ENCODE assay signal across 9 cellular contexts in genomic region chr1:165686121-165686970, GRCh38. TPM values are rescaled to one million over a fixed set of nuclear protein-coding genes. Genes with fewer than 3 reads are reported as not detected.
DNase-seq lines count a peak whose midpoint lies in the region; ATAC-seq and TF ChIP-seq lines count a peak whose summit lies in the region.
"Had no signal": no experiment of that assay in that cellular context is flagged by ENCODE, and none has a peak within 500 bp of the region (broad histone marks: within the 10 kb centered on the region; RNA-seq: fewer than 3 reads in every experiment).

No MANE protein-coding gene starts in this region.

- no peaks in the 10 kb centered on the region for H4K20me1 ChIP-seq in mammary epithelial cell (ENCODE audit: insufficient read depth, low read length)

- H2AFZ ChIP-seq in mammary epithelial cell (ENCODE audit: low read depth, low read length) = no peak overlapping the region

- no peaks in the 10 kb centered on the region for H3K9me3 ChIP-seq in mammary epithelial cell (replicated peaks; ENCODE audit: insufficient read depth, low read length)
- H3K9me3 ChIP-seq in heart left ventricle = no peaks in the 10 kb centered on the region
- no peaks in the 10 kb centered on the region for H3K9me3 ChIP-seq in transverse colon

- CTCF ChIA-PET in GM10248 (lab: Yijun Ruan, JAX) (interaction anchor here (1.0 to 3.4 kb wide), 9 partner anchors 9 to 84 kb away, joined by 3 to 22 read pairs (median 4); partner anchors contain the start of gene ALDH9A1), mammary epithelial cell (lab: Charles Lee; ENCODE audit: low non-redundant PET) (interaction anchor here (0.7 kb wide), 1 partner anchor 69 kb away, joined by 3 read pairs; no protein-coding TSS in a partner anchor)

- TF ChIP-seq CTCF in GM10248 (IDR thresholded peaks at IDR 0.05; ENCODE audit: control extremely low read depth, extremely low read depth, low read depth, missing control alignments) (peak; percentile 35), LNCaP clone FGC (IDR thresholded peaks at IDR 0.05; ENCODE audit: control insufficient read depth, extremely low read depth, insufficient read depth) (0 out of 2 replicates have a peak, but pooled peaks have one; percentile 10), epithelial cell of proximal tubule (conservative IDR thresholded peaks at IDR 0.05; ENCODE audit: low read depth, low read length) (peak; percentile 50), mammary epithelial cell (conservative IDR thresholded peaks at IDR 0.05 in 1 of 2, IDR thresholded peaks at IDR 0.05 in 1 of 2; ENCODE audit: extremely low read depth in 1 of 2, insufficient read depth in 1 of 2, low read depth in 1 of 2, low read length in 2 of 2) (peak in 1 of 2 donors; percentile 13), heart left ventricle (IDR thresholded peaks at IDR 0.05) (peak in 1 of 12 donors; percentile 9), transverse colon (IDR thresholded peaks at IDR 0.05) (no peak)

- DNase-seq in GM10248 (ENCODE audit: extremely low spot score) = peak; percentile 27
- no peak for DNase-seq in LNCaP clone FGC (ENCODE audit: low read depth)
- DNase-seq in epithelial cell of proximal tubule (ENCODE audit: low read depth) = no peak
- no peak for DNase-seq in mammary epithelial cell
- no peak for DNase-seq in heart left ventricle
- DNase-seq in transverse colon = no peak
- no peak for DNase-seq in islet precursor cell

- POLR2A ChIA-PET in GM10248 (lab: Yijun Ruan, JAX) = interaction anchor here (1.2 kb wide), 1 partner anchor 12 kb away, joined by 4 read pairs; the partner anchor contains the start of gene ALDH9A1

- dilution Hi-C loops in mammary epithelial cell (cut with HindIII; ENCODE audit: low sequenced_read_pairs) = no loop called here

- no peak overlapping the region for H3K9ac ChIP-seq in mammary epithelial cell (ENCODE audit: insufficient read depth, low read length)

- no peaks in the 10 kb centered on the region for H3K27me3 ChIP-seq in mammary epithelial cell (ENCODE audit: insufficient read depth, low read length)
- H3K27me3 ChIP-seq in heart left ventricle = no peaks in the 10 kb centered on the region
- H3K27me3 ChIP-seq in transverse colon = no peaks in the 10 kb centered on the region

- 81% methylated on average over 6 of the region's 6 CpGs for WGBS in mammary epithelial cell (ENCODE audit: low coverage, missing lambda C conversion rate)
- WGBS in heart left ventricle, 4 donors = 86 to 97% (median 89%) methylated on average over 6 of the region's 6 CpGs
- 59 to 69% methylated on average over 4 to 6 of the region's 6 CpGs for WGBS in transverse colon (ENCODE audit: low coverage in 1 of 2), 2 donors

- no peak overlapping the region for H3K27ac ChIP-seq in mammary epithelial cell (ENCODE audit: insufficient read depth, low read depth, low read length)
- H3K27ac ChIP-seq in heart left ventricle = peak overlapping the region in 1 of 12 donors; percentile 56
- H3K27ac ChIP-seq in transverse colon = no peak overlapping the region
- H3K27ac ChIP-seq: VCaP had no signal

- no TSS peak for BruUV-seq in mammary epithelial cell (replicated peaks; lab: Mats Ljungman, UMichigan)

- in situ Hi-C loops in mammary epithelial cell (cut with MboI; ENCODE audit: low sequenced_read_pairs in 2 of 2) = no loop called here
- in situ Hi-C loops in transverse colon (cut with MboI; ENCODE audit: low pct_ligation_motif_present in 1 of 4, low pct_unique_long_range_greater_than_20kb in 1 of 4, low sequenced_read_pairs in 3 of 4) = no loop called here

- no peak for TF ChIP-seq POLR2A in heart left ventricle (IDR thresholded peaks at IDR 0.05)
- TF ChIP-seq POLR2A in transverse colon (IDR thresholded peaks at IDR 0.05) = no peak

- H3K4me1 ChIP-seq in mammary epithelial cell (ENCODE audit: insufficient read depth, low read length) (no peaks in the 10 kb centered on the region), heart left ventricle (peaks cover 0 to 20% (median 0%) of the 10 kb centered on the region in 12 donors), transverse colon (peaks cover 0 to 7% (median 4%) of the 10 kb centered on the region in 4 donors)

- intact Hi-C loops in mammary epithelial cell (cut with micrococcal nuclease) (no loop called here), heart left ventricle (cut with DNase I) (no loop called here), transverse colon (cut with DNase I; ENCODE audit: low total_unique reads) (no loop called here)

- H3K79me2 ChIP-seq in mammary epithelial cell (ENCODE audit: insufficient read depth, low read length) = peaks cover 78% of the 10 kb centered on the region

- H3K4me2 ChIP-seq in mammary epithelial cell (ENCODE audit: insufficient read depth, low read depth, low read length) = no peak overlapping the region

- ATAC-seq in GM21381 (IDR thresholded peaks at IDR 0.05; ENCODE audit: unreplicated experiment) (peak; percentile 51), heart left ventricle (no peak)

- TF ChIP-seq EP300 in transverse colon (IDR thresholded peaks at IDR 0.05; ENCODE audit: low read depth) = no peak

- H3K4me3 ChIP-seq in LNCaP clone FGC (ENCODE audit: low read depth, low read length) = no peak overlapping the region
- no peak overlapping the region for H3K4me3 ChIP-seq in epithelial cell of proximal tubule (ENCODE audit: low read depth, low read length)
- H3K4me3 ChIP-seq in mammary epithelial cell (replicated peaks in 1 of 3; ENCODE audit: insufficient read depth in 1 of 3, low read depth in 2 of 3, low read length in 3 of 3) = no peak overlapping the region
- no peak overlapping the region for H3K4me3 ChIP-seq in heart left ventricle
- no peak overlapping the region for H3K4me3 ChIP-seq in transverse colon

- H3K36me3 ChIP-seq in mammary epithelial cell (ENCODE audit: insufficient read depth, low read length) = peaks cover under 1% of the 10 kb centered on the region
- H3K36me3 ChIP-seq in heart left ventricle = peaks cover 0 to 68% (median 48%) of the 10 kb centered on the region in 9 donors
- peaks cover 0 to 24% (median 6%) of the 10 kb centered on the region in 4 donors for H3K36me3 ChIP-seq in transverse colon

RNA-seq across cellular contexts. Expression of gene ALDH9A1, which starts 12.0 kb away (rescaled TPM):
- 44.5 and 57.6 TPM in 2 replicates for total RNA-seq in epithelial cell of proximal tubule
- 10 to 100 TPM; 51.2 to 55.2 TPM for total RNA-seq in mammary epithelial cell
- 58.8 TPM for polyA plus RNA-seq in mammary epithelial cell
- 78.5 TPM for polyA minus RNA-seq in mammary epithelial cell
- 10 to 100 TPM; 51.1 to 77.0 (median 66.1) TPM for total RNA-seq in heart left ventricle
- polyA plus RNA-seq in heart left ventricle = 10 to 100 TPM; 21.6 to 41.6 TPM
- 100 to 1,000 TPM in 1 of 4 donors, 10 to 100 TPM in 3; 15.3 to 103 (median 59.5) TPM for total RNA-seq in transverse colon

RNA-seq across cellular contexts. Expression of gene MGST3, which starts 55.3 kb away (rescaled TPM):
- total RNA-seq in epithelial cell of proximal tubule (197 and 227 TPM in 2 replicates), mammary epithelial cell (100 to 1,000 TPM in 1 of 2 donors, 10 to 100 TPM in 1; 96.0 to 130 TPM), heart left ventricle (1,000 to 10,000 TPM in 1 of 9 donors, 100 to 1,000 TPM in 8; 408 to 1,027 (median 747) TPM), transverse colon (100 to 1,000 TPM in 3 of 4 donors, 10 to 100 TPM in 1; 84.4 to 387 (median 220) TPM)
- polyA plus RNA-seq in mammary epithelial cell (220 TPM), heart left ventricle (1,000 to 10,000 TPM in 1 of 2 donors, 100 to 1,000 TPM in 1; 399 to 1,314 TPM)
- polyA minus RNA-seq in mammary epithelial cell = 85.9 TPM

Comparison
In these comparisons a context has a peak if more than half of its experiments do, and no peak if none do; other contexts are left out.
1. CTCF ChIP-seq: peak in GM10248 (single experiment), LNCaP clone FGC (single experiment) and epithelial cell of proximal tubule (single experiment); none in transverse colon (0 of 5).